1 cellular context compared by ENCODE assay signal in the genomic region with DNA sequence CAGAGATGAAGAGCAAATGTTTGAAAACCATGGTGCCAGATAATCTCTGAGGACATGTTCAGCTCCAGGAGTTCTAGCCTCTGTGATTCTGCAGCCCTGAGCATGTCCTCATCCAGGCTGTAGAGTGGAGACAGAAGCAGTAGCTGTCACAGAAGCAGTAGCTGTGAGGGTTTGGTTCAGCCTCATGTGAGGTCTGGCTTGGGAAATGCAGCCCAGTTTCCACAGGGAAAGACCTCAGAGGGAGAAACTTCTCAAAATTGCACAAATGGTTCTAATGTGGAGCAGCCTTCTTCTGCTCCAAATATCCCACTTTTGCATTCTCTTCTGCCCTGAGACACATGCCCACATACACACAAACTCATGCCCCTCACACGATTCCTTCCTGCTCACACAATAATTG.
TF ChIP-seq lines count a peak whose summit lies in the region.

No MANE protein-coding gene starts in this region.

TF ChIP-seq in SK-N-SH treated with all-trans-retinoic acid at 6 μM for 48 hours, 23 proteins besides CTCF, POLR2A, EP300 and RAD21 (continued from another document):
- no peak for TF ChIP-seq ZC3H10 (CRISPR knock-in tag; IDR thresholded peaks at IDR 0.05)
- no peak for TF ChIP-seq BACH2 (CRISPR knock-in tag; IDR thresholded peaks at IDR 0.05; ENCODE audit: borderline replicate concordance)
